Comparison of ENCODE assay signal across 27 cellular contexts in the genomic region with DNA sequence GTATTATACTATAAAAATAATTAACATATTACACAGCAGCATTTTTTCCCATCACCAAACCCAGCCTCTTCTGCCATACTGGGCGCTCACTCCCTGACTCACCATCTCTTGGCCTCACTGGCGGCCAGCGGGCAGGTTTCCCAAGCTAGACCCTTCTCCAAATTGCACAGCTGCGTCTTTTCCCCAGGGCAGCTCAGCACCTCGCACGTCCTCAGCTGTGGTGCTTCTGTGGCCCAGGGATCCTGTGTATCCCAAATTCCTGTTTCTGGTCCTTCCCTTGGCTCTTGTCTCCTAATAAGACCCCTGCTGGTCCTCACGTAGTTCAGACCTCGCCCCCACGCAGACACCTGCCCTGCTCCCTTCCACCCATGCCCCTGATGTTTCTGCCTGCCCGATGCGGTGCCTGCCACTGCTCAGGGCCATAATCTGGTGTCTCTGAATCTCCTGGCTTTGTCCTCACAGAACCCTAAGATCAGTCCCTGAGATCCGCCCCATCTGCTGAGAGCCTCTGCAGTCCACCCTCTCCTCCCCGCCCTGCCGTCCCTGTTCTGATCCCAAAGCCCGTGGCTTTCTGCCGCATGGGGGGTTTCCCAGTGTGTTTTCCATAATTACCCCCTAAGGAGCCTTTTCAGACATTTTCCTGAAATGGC.
"Had no signal": no experiment of that assay in that cellular context is flagged by ENCODE, and none has a peak within 500 bp of the region (broad histone marks: within the 10 kb centered on the region; RNA-seq: fewer than 3 reads in every experiment).

No MANE protein-coding gene starts in this region.

- H3K9me3 Mint-ChIP-seq: central memory CD8-positive, alpha-beta T cell; naive thymus-derived CD4-positive, alpha-beta T cell; neural progenitor cell; T-cell; T-helper 2 cell treated with Interferon-gamma antibody and Interleukin-4, amounts not matched to agents 5 μg/mL and 100 μg/mL, for 36 hours had no signal

- H3K27ac ChIP-seq: colonic mucosa, dorsolateral prefrontal cortex, neural progenitor cell, suprapubic skin, tibial artery had no signal

- FAIRE-seq: astrocyte, keratinocyte, small intestine had no signal

- H3K4me1 Mint-ChIP-seq: activated CD4-positive, alpha-beta T cell treated with anti-CD3 and anti-CD28 coated beads for 36 hours; activated naive CD4-positive, alpha-beta T cell treated with anti-CD3 and anti-CD28 coated beads, Interleukin-2, amount 10 ng/mL, durations not matched to agents 7 days and 5 days; central memory CD8-positive, alpha-beta T cell; neural progenitor cell; T-cell had no signal

- H3K9me3 ChIP-seq: colonic mucosa, suprapubic skin, tibial artery had no signal

- H3K27ac Mint-ChIP-seq: activated CD4-positive, alpha-beta T cell treated with anti-CD3 and anti-CD28 coated beads for 36 hours; activated naive CD4-positive, alpha-beta T cell treated with anti-CD3 and anti-CD28 coated beads, Interleukin-2, amount 10 ng/mL, durations not matched to agents 7 days and 5 days; naive thymus-derived CD4-positive, alpha-beta T cell; neural progenitor cell; T-cell; T-helper 2 cell treated with Interferon-gamma antibody and Interleukin-4, amounts not matched to agents 5 μg/mL and 100 μg/mL, for 36 hours had no signal

- H3K4me3 ChIP-seq: colonic mucosa, dorsolateral prefrontal cortex, neural progenitor cell, suprapubic skin, tibial artery had no signal

- H3K27me3 Mint-ChIP-seq: activated naive CD4-positive, alpha-beta T cell treated with anti-CD3 and anti-CD28 coated beads, Interleukin-2, amount 10 ng/mL, durations not matched to agents 7 days and 5 days; central memory CD8-positive, alpha-beta T cell had no signal

- H3K4me3 Mint-ChIP-seq: activated CD4-positive, alpha-beta T cell treated with anti-CD3 and anti-CD28 coated beads for 36 hours; activated naive CD4-positive, alpha-beta T cell treated with anti-CD3 and anti-CD28 coated beads, Interleukin-2, amount 10 ng/mL, durations not matched to agents 7 days and 5 days; central memory CD8-positive, alpha-beta T cell; naive thymus-derived CD4-positive, alpha-beta T cell; neural progenitor cell; T-cell; T-helper 2 cell treated with Interferon-gamma antibody and Interleukin-4, amounts not matched to agents 5 μg/mL and 100 μg/mL, for 36 hours had no signal

- DNase-seq: activated CD4-positive, alpha-beta T cell treated with anti-CD3 and anti-CD28 coated beads for 36 hours; activated CD4-positive, alpha-beta T cell treated with anti-CD3 and anti-CD28 coated beads, Interleukin-2, amount 50 U/mL, for 4 hours; activated CD4-positive, CD25-positive, alpha-beta regulatory T cell; activated CD8-positive, alpha-beta memory T cell treated with anti-CD3 and anti-CD28 coated beads for 24 hours; activated gamma-delta T cell; activated naive CD4-positive, alpha-beta T cell treated with anti-CD3 and anti-CD28 coated beads, Interleukin-2, amount 10 ng/mL, durations not matched to agents 7 days and 5 days; amniotic stem cell; colonic mucosa; dorsolateral prefrontal cortex; foreskin fibroblast; hippocampal formation; left cardiac atrium; midbrain; naive thymus-derived CD4-positive, alpha-beta T cell; small intestine; stimulated activated CD4-positive, alpha-beta T cell treated with anti-CD3 and anti-CD28 coated beads, Interleukin-1b, Interleukin-23, amount 100 ng/mL, for 48 hours; stimulated activated naive CD4-positive, alpha-beta T cell; T-cell had no signal

- H3K36me3 ChIP-seq: colonic mucosa, neural progenitor cell, suprapubic skin, tibial artery had no signal

- H3K4me1 ChIP-seq: colonic mucosa, neural progenitor cell, suprapubic skin, tibial artery had no signal

- H3K36me3 Mint-ChIP-seq: activated naive CD4-positive, alpha-beta T cell treated with anti-CD3 and anti-CD28 coated beads, Interleukin-2, amount 10 ng/mL, durations not matched to agents 7 days and 5 days; naive thymus-derived CD4-positive, alpha-beta T cell; neural progenitor cell; T-cell had no signal

- ATAC-seq: activated CD4-positive, alpha-beta T cell treated with anti-CD3 and anti-CD28 coated beads for 36 hours; esophagus mucosa; naive thymus-derived CD4-positive, alpha-beta T cell; sciatic nerve; T-cell had no signal

- H3K27me3 ChIP-seq: colonic mucosa, neural progenitor cell had no signal
